ENCODE assay signal across 1 cellular context in genomic region chr3:120095226-120096165, GRCh38.
A peak's percentile ranks its signal among the peaks of the same experiment; 100 is the strongest.
TF ChIP-seq lines count a peak whose summit lies in the region.

No MANE protein-coding gene starts in this region.

TF ChIP-seq in A549, 52 proteins besides CTCF, POLR2A, EP300 and RAD21 (continued from another document):
- no peak for TF ChIP-seq HES2 (IDR thresholded peaks at IDR 0.05)
- peak; percentile 81; the same call in 1 of the 2 replicates for TF ChIP-seq MAZ (IDR thresholded peaks at IDR 0.05; ENCODE audit: borderline replicate concordance, low read depth, low read length)
- no peak for TF ChIP-seq BHLHE40 (IDR thresholded peaks at IDR 0.05; ENCODE audit: low read depth, low read length)
- TF ChIP-seq HEYL (CRISPR knock-in tag; IDR thresholded peaks at IDR 0.05): no peak
- no peak for TF ChIP-seq FOXS1 (CRISPR knock-in tag; IDR thresholded peaks at IDR 0.05)
- no peak for TF ChIP-seq CHD2 (IDR thresholded peaks at IDR 0.05; ENCODE audit: low read length, partially characterized antibody)
- peak; percentile 95 for TF ChIP-seq BCL3 (IDR thresholded peaks at IDR 0.05)
- no peak for TF ChIP-seq JUNB (IDR thresholded peaks at IDR 0.05)
- TF ChIP-seq KDM1A (IDR thresholded peaks at IDR 0.05; ENCODE audit: low read depth): no peak
- TF ChIP-seq HMGXB4 (CRISPR knock-in tag; IDR thresholded peaks at IDR 0.05; ENCODE audit: borderline replicate concordance): no peak
- no peak for TF ChIP-seq KDM5A (IDR thresholded peaks at IDR 0.05)
- TF ChIP-seq CBX8 (IDR thresholded peaks at IDR 0.05): no peak
- no peak for TF ChIP-seq RFX5 (IDR thresholded peaks at IDR 0.05)
- no peak for TF ChIP-seq HOXB13 (CRISPR knock-in tag; IDR thresholded peaks at IDR 0.05; ENCODE audit: low read depth)
- TF ChIP-seq EHF (CRISPR knock-in tag; IDR thresholded peaks at IDR 0.05): no peak
- TF ChIP-seq SREBF2 (IDR thresholded peaks at IDR 0.05): no peak
- TF ChIP-seq FOSL2 (IDR thresholded peaks at IDR 0.05): no peak
- TF ChIP-seq FOSL2 (CRISPR knock-in tag; IDR thresholded peaks at IDR 0.05): peak; percentile 11; the same call in 1 of the 2 replicates
- no peak for TF ChIP-seq CEBPB (IDR thresholded peaks at IDR 0.05)
- no peak; the same call in 1 of the 2 replicates for TF ChIP-seq USF2 (IDR thresholded peaks at IDR 0.05)
- no peak for TF ChIP-seq ESRRA (IDR thresholded peaks at IDR 0.05; ENCODE audit: borderline replicate concordance, low read length)
- TF ChIP-seq NR3C1 (IDR thresholded peaks at IDR 0.05): no peak
